Comparison of ENCODE assay signal across 27 cellular contexts in genomic region chr4:107856901-107857300, GRCh38. TPM values are rescaled to one million over a fixed set of nuclear protein-coding genes. Genes with fewer than 3 reads are reported as not detected.
"Had no signal": no experiment of that assay in that cellular context is flagged by ENCODE, and none has a peak within 500 bp of the region (broad histone marks: within the 10 kb centered on the region; RNA-seq: fewer than 3 reads in every experiment).

No MANE protein-coding gene starts in this region.

- FAIRE-seq: bronchial epithelial cell, urothelium cell line had no signal

- H3K27ac ChIP-seq: gastrocnemius medialis, hepatocyte, parathyroid adenoma, thoracic aorta had no signal

- H3K4me3 Mint-ChIP-seq: activated T-cell treated with anti-CD3 and anti-CD28 coated beads, Interleukin-2, amount 50 U/mL, for 72 hours; central memory CD8-positive, alpha-beta T cell; mesothelial cell of epicardium; naive thymus-derived CD8-positive, alpha-beta T cell; neural crest cell; T-helper 2 cell treated with Interferon-gamma antibody and Interleukin-4, amounts not matched to agents 5 μg/mL and 100 μg/mL, for 36 hours had no signal

- DNase-seq: activated CD4-positive, alpha-beta T cell treated with anti-CD3 and anti-CD28 coated beads for 4 hours; activated CD4-positive, alpha-beta T cell treated with anti-CD3 and anti-CD28 coated beads, Interleukin-2, amount 50 U/mL, for 4 hours; activated naive CD4-positive, alpha-beta T cell; activated T-cell treated with anti-CD3 and anti-CD28 coated beads for 4 hours; activated T-cell treated with anti-CD3 and anti-CD28 coated beads, Interleukin-2, amount 50 U/mL, for 72 hours; anterior cingulate cortex; dermis blood vessel endothelial cell; effector CD4-positive, alpha-beta T cell; gastrocnemius medialis; glutamatergic neuron; left colon; naive thymus-derived CD8-positive, alpha-beta T cell; occipital lobe; right cardiac atrium; stimulated activated CD4-positive, alpha-beta T cell treated with anti-CD3 and anti-CD28 coated beads, Interleukin-2, amount 100 ng/mL, for 48 hours; stimulated activated naive CD4-positive, alpha-beta T cell treated with Interleukin-2 at 50 U/mL for 16 hours; trophoblast cell had no signal

- H3K4me1 Mint-ChIP-seq: central memory CD8-positive, alpha-beta T cell; naive thymus-derived CD8-positive, alpha-beta T cell had no signal

- H3K9me3 Mint-ChIP-seq: activated naive CD4-positive, alpha-beta T cell treated with anti-CD3 and anti-CD28 coated beads, Interleukin-2, amount 50 U/mL, for 72 hours; activated T-cell treated with anti-CD3 and anti-CD28 coated beads, Interleukin-2, amount 50 U/mL, for 72 hours; central memory CD8-positive, alpha-beta T cell; mesothelial cell of epicardium; naive thymus-derived CD8-positive, alpha-beta T cell; neural crest cell; T-helper 2 cell treated with Interferon-gamma antibody and Interleukin-4, amounts not matched to agents 5 μg/mL and 100 μg/mL, for 36 hours had no signal

- ATAC-seq: activated naive CD4-positive, alpha-beta T cell treated with anti-CD3 and anti-CD28 coated beads, Interleukin-2, amount 50 U/mL, for 72 hours; activated T-cell treated with anti-CD3 and anti-CD28 coated beads, Interleukin-2, amount 50 U/mL, for 72 hours; gastrocnemius medialis; left colon; naive thymus-derived CD8-positive, alpha-beta T cell; right cardiac atrium had no signal

- H3K27ac Mint-ChIP-seq: activated naive CD4-positive, alpha-beta T cell treated with anti-CD3 and anti-CD28 coated beads, Interleukin-2, amount 50 U/mL, for 72 hours; activated T-cell treated with anti-CD3 and anti-CD28 coated beads, Interleukin-2, amount 50 U/mL, for 72 hours; mesothelial cell of epicardium; T-helper 2 cell treated with Interferon-gamma antibody and Interleukin-4, amounts not matched to agents 5 μg/mL and 100 μg/mL, for 36 hours had no signal

- H3K36me3 Mint-ChIP-seq: activated naive CD4-positive, alpha-beta T cell treated with anti-CD3 and anti-CD28 coated beads, Interleukin-2, amount 50 U/mL, for 72 hours; mesothelial cell of epicardium; naive thymus-derived CD8-positive, alpha-beta T cell had no signal

RNA-seq across cellular contexts. Expression of gene SGMS2, which starts 32.2 kb away (rescaled TPM):
- total RNA-seq: naive thymus-derived CD8-positive, alpha-beta T cell had no signal
